ENCODE assay signal across 9 cellular contexts in genomic region chr19:54179921-54180452, GRCh38. TPM values are rescaled to one million over a fixed set of nuclear protein-coding genes. Genes with fewer than 3 reads are reported as not detected.
DNase-seq lines count a peak whose midpoint lies in the region; FAIRE-seq and TF ChIP-seq lines count a peak whose summit lies in the region.
"Had no signal": no experiment of that assay in that cellular context is flagged by ENCODE, and none has a peak within 500 bp of the region (broad histone marks: within the 10 kb centered on the region; RNA-seq: fewer than 3 reads in every experiment).

No MANE protein-coding gene starts in this region.

- no peak overlapping the region for H2AFZ ChIP-seq in Loucy (ENCODE audit: low read length)

- intact Hi-C loops in kidney (cut with DNase I): loop anchor here (10.0 kb wide), 1 partner anchor 55 kb away; no protein-coding TSS in a partner anchor

- no peak for FAIRE-seq in kidney (lab: Jason Lieb, UNC)

- TF ChIP-seq CTCF in Loucy (conservative IDR thresholded peaks at IDR 0.05; ENCODE audit: low read length) (peak; percentile 25), astrocyte of the cerebellum (IDR thresholded peaks at IDR 0.05; ENCODE audit: low read depth, low read length, missing control alignments) (peak; percentile 89), kidney (IDR thresholded peaks at IDR 0.05; ENCODE audit: borderline replicate concordance, extremely low read depth, insufficient read depth) (peak; percentile 37)

- H3K4me3 ChIP-seq in Loucy (ENCODE audit: low read length, poor library complexity, severe bottlenecking) (no peak overlapping the region), astrocyte of the cerebellum (ENCODE audit: low read depth, low read length) (no peak overlapping the region), kidney (ENCODE audit: low read length in 2 of 2) (no peak overlapping the region)

- peaks cover 4% of the 10 kb centered on the region for H4K20me1 ChIP-seq in Loucy (ENCODE audit: insufficient read depth, low read length, poor library complexity, severe bottlenecking)

- H3K27me3 ChIP-seq in Loucy (ENCODE audit: insufficient read depth, low read length, poor library complexity, severe bottlenecking): no peaks in the 10 kb centered on the region

- H3K79me2 ChIP-seq in Loucy (ENCODE audit: insufficient read depth, low read length): no peaks in the 10 kb centered on the region

- H3K9ac ChIP-seq in Loucy (ENCODE audit: low read depth, low read length, poor library complexity, severe bottlenecking) (no peak overlapping the region), kidney (ENCODE audit: low read length in 2 of 2) (no peak overlapping the region)

- no peaks in the 10 kb centered on the region for H3F3A ChIP-seq in Loucy (ENCODE audit: low read depth)

- H3K9me2 ChIP-seq in Loucy (replicated peaks; ENCODE audit: low read depth, low read length): no peaks in the 10 kb centered on the region

- no peak overlapping the region for H3K27ac ChIP-seq in kidney (ENCODE audit: low read depth in 2 of 2, low read length in 2 of 2)

- H3K9me3 ChIP-seq in Loucy (ENCODE audit: insufficient read depth, low read depth, low read length) (no peaks in the 10 kb centered on the region), kidney (ENCODE audit: control insufficient read depth in 1 of 2, low read length in 2 of 2) (no peaks in the 10 kb centered on the region)

- H3K4me2 ChIP-seq in Loucy (ENCODE audit: low read depth, low read length, poor library complexity, severe bottlenecking): no peak overlapping the region

- DNase-seq in AG08396 (ENCODE audit: low spot score) (peak; percentile 60), astrocyte of the cerebellum (ENCODE audit: low read depth) (peak; percentile 79), kidney (peak; percentile 84), GDM1 (lab: John Stamatoyannopoulos, UW) (no peak), NOMO-1 (lab: John Stamatoyannopoulos, UW; ENCODE audit: unreplicated experiment in 2 of 2) (no peak)
- DNase-seq in activated CD4-positive, alpha-beta T cell treated with anti-CD3 and anti-CD28 coated beads for 4 hours: no peak
- no peak for DNase-seq in activated CD4-positive, CD25-positive, alpha-beta regulatory T cell treated with anti-CD3 and anti-CD28 coated beads, Interleukin-2, amount 50 U/mL, for 72 hours

- H3K4me1 ChIP-seq in Loucy (ENCODE audit: insufficient read depth, low read length, poor library complexity, severe bottlenecking) (no peaks in the 10 kb centered on the region), kidney (ENCODE audit: control insufficient read depth in 1 of 2, insufficient read depth in 1 of 2, low read depth in 1 of 2, low read length in 2 of 2) (peaks cover 0 to 4% of the 10 kb centered on the region in 2 donors)

- H3K36me3 ChIP-seq in Loucy (ENCODE audit: insufficient read depth, low read length) (peaks cover 3% of the 10 kb centered on the region; the same call in 1 of the 2 replicates), kidney (ENCODE audit: control insufficient read depth in 1 of 2, insufficient read depth in 2 of 2, low read length in 2 of 2) (no peaks in the 10 kb centered on the region)

- in situ Hi-C loops in astrocyte of the cerebellum (cut with HindIII; ENCODE audit: low sequenced_read_pairs): no loop called here

RNA-seq across cellular contexts. Expression of gene TMC4, which starts 7.0 kb away (rescaled TPM):
- total RNA-seq in kidney: 98.9 TPM
- 64.6 TPM for polyA plus RNA-seq in kidney (ENCODE audit: insufficient read depth, low read depth, low replicate concordance)
- total RNA-seq: activated CD8-positive, alpha-beta memory T cell treated with anti-CD3 and anti-CD28 coated beads for 36 hours had no signal

RNA-seq across cellular contexts. Expression of gene MBOAT7, which starts 9.4 kb away (rescaled TPM):
- 64.4 TPM for total RNA-seq in kidney
- 41.6 TPM for polyA plus RNA-seq in kidney (ENCODE audit: insufficient read depth, low read depth, low replicate concordance)

RNA-seq across cellular contexts. Expression of gene TSEN34, which starts 11.1 kb away (rescaled TPM):
- 33.8 TPM for total RNA-seq in kidney
- 51.0 TPM for polyA plus RNA-seq in kidney (ENCODE audit: insufficient read depth, low read depth, low replicate concordance)

RNA-seq across cellular contexts. Expression of gene LENG1, which starts 20.5 kb away (rescaled TPM):
- total RNA-seq in kidney: 8.0 TPM
- 12.2 TPM for polyA plus RNA-seq in kidney (ENCODE audit: insufficient read depth, low read depth, low replicate concordance)

RNA-seq across cellular contexts. Expression of gene RPS9, which starts 20.7 kb away (rescaled TPM):
- total RNA-seq in kidney: 1,209 TPM
- polyA plus RNA-seq in kidney (ENCODE audit: insufficient read depth, low read depth, low replicate concordance): 2,020 TPM

Comparison
In these comparisons a context has a peak if more than half of its experiments do, and no peak if none do; other contexts are left out.
1. DNase-seq: peak in AG08396 (single experiment), astrocyte of the cerebellum (single experiment) and kidney (single experiment); none in GDM1 (single experiment), activated CD4-positive, alpha-beta T cell treated with anti-CD3 and anti-CD28 coated beads for 4 hours (0 of 2), NOMO-1 (0 of 2) and activated CD4-positive, CD25-positive, alpha-beta regulatory T cell treated with anti-CD3 and anti-CD28 coated beads, Interleukin-2, amount 50 U/mL, for 72 hours (single experiment).
2. CTCF ChIP-seq: peak in every context shown above with its lines; median percentile 89 in astrocyte of the cerebellum; 37 in kidney; 25 in Loucy.